In genomic region chr1:53413175-53414001, GRCh38 we compare ENCODE assay signal across 8 cellular contexts. TPM values are rescaled to one million over a fixed set of nuclear protein-coding genes. Genes with fewer than 3 reads are reported as not detected.
DNase-seq lines count a peak whose midpoint lies in the region; ATAC-seq and TF ChIP-seq lines count a peak whose summit lies in the region.

No MANE protein-coding gene starts in this region.

- H3K27me3 ChIP-seq in MG63: no peaks in the 10 kb centered on the region
- H3K27me3 ChIP-seq in left lung: peaks cover 0 to 30% of the 10 kb centered on the region in 2 donors
- no peaks in the 10 kb centered on the region for H3K27me3 ChIP-seq in prostate gland (replicated peaks; ENCODE audit: insufficient read depth)

- TF ChIP-seq POLR2A in prostate gland (IDR thresholded peaks at IDR 0.05): no peak

- DNase-seq in MG63: peak; percentile 90
- DNase-seq in activated T-helper 9 cell treated with anti-CD3 and anti-CD28 coated beads, Interleukin-2, amount 50 U/mL, for 16 hours (ENCODE audit: low read depth): peak; percentile 36
- DNase-seq in left lung: no peak
- DNase-seq in stimulated activated CD8-positive, alpha-beta memory T cell treated with anti-CD3 and anti-CD28 coated beads, Interleukin-7, amount 100 ng/mL, for 48 hours (ENCODE audit: extremely low read depth in 1 of 2, low read depth in 1 of 2): peak; percentile 43 to 69
- no peak for DNase-seq in prostate gland (ENCODE audit: low spot score)
- DNase-seq in SHP77 treated with DMSO at 0.1 percent for 48 hours (lab: John Stamatoyannopoulos, UW): no peak
- DNase-seq in AML-193 (lab: John Stamatoyannopoulos, UW): no peak

- intact Hi-C loops in left lung (cut with DNase I): no loop called here
- intact Hi-C loops in prostate gland (cut with DNase I): no loop called here

- 80% methylated on average over 8 of the region's 8 CpGs for WGBS in prostate gland

- no peak overlapping the region for H3K4me3 ChIP-seq in MG63
- H3K4me3 ChIP-seq in left lung: no peak overlapping the region
- H3K4me3 ChIP-seq in prostate gland: no peak overlapping the region

- ATAC-seq in GM18511 (IDR thresholded peaks at IDR 0.05; ENCODE audit: unreplicated experiment): peak; percentile 54
- peak; percentile 77 for ATAC-seq in left lung

- TF ChIP-seq CTCF in left lung (IDR thresholded peaks at IDR 0.05): no peak
- no peak for TF ChIP-seq CTCF in prostate gland (IDR thresholded peaks at IDR 0.05)

- H3K36me3 ChIP-seq in MG63 (no peaks in the 10 kb centered on the region), left lung (no peaks in the 10 kb centered on the region), prostate gland (no peaks in the 10 kb centered on the region)

- H3K4me1 ChIP-seq in left lung (no peaks in the 10 kb centered on the region), prostate gland (replicated peaks) (no peaks in the 10 kb centered on the region)

- peak overlapping the region in 1 of 2 donors; percentile 35 for H3K27ac ChIP-seq in left lung
- no peak overlapping the region for H3K27ac ChIP-seq in prostate gland

- H3K9me3 ChIP-seq in MG63: no peaks in the 10 kb centered on the region
- H3K9me3 ChIP-seq in left lung: no peaks in the 10 kb centered on the region
- H3K9me3 ChIP-seq in prostate gland: no peaks in the 10 kb centered on the region

RNA-seq across cellular contexts. Expression of gene DMRTB1, which starts 45.8 kb away (rescaled TPM):
- not detected in 2 replicates for total RNA-seq in MG63 (2014; rRNA removed; shearing (Covaris generic); ENCODE audit: low replicate concordance)
- total RNA-seq in left lung (not detected), prostate gland (10 to 100 TPM in 1 of 2 donors, not detected in 1; 14.3 TPM)

Comparison
In these comparisons a context has a peak if more than half of its experiments do, and no peak if none do; other contexts are left out.
1. DNase-seq: peak in MG63 (single experiment), activated T-helper 9 cell treated with anti-CD3 and anti-CD28 coated beads, Interleukin-2, amount 50 U/mL, for 16 hours (single experiment) and stimulated activated CD8-positive, alpha-beta memory T cell treated with anti-CD3 and anti-CD28 coated beads, Interleukin-7, amount 100 ng/mL, for 48 hours (2 of 2); none in left lung (0 of 2), prostate gland (single experiment), SHP77 treated with DMSO at 0.1 percent for 48 hours (single experiment) and AML-193 (0 of 2).